Comparison of ENCODE assay signal across 8 cellular contexts in the genomic region with DNA sequence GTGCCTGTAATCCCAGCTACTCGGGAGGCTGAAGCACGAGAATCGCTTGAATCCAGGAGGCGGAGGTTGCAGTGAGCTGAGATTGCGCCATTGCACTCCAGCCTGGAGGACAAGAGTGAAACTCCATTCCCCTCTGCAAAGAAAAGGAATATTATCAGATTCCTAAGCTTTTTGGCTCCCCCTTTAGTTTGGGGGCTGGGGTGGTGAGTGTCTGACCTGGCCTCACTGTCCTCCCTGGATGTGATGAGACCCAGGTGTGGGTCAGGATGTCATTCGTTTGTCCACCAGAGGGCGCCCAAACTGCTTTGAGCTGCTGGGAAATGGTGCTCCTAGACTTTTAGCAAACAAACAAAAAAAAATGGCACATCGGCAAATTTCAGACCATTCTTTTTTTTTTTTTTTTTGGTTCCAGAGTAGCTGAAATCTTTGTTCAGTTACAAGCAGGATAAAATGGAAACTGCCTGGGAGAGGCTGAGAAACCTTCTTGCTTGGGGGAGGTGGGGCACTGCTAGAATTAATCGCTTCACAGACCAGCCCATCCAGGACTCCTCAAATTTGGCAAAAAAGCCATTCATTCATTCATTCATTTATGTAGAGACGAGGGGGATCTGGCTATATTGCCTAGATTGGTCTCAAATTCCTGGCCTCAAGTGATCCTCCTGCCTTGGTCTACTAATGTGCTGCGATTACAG. TPM values are rescaled to one million over a fixed set of nuclear protein-coding genes. Genes with fewer than 3 reads are reported as not detected.
DNase-seq lines count a peak whose midpoint lies in the region; ATAC-seq and TF ChIP-seq lines count a peak whose summit lies in the region.

No MANE protein-coding gene starts in this region.

- intact Hi-C loops in adrenal gland (cut with DNase I) (no loop called here), left ventricle myocardium superior (cut with micrococcal nuclease) (loop anchor here (5.0 kb wide), 1 partner anchor 89 kb away; no protein-coding TSS in a partner anchor), sciatic nerve (cut with DNase I) (no loop called here)

- H3K4me3 Mint-ChIP-seq in T-helper 1 cell treated with Interleukin-12 subunit alpha and Interleukin-12 subunit beta and Interleukin-4 antibody, amounts not matched to agents 30 μg/mL and 1 μg/mL, for 36 hours, result no peak overlapping the region

- peaks cover 0 to 94% of the 10 kb centered on the region in 2 donors for H3K36me3 ChIP-seq in adrenal gland (replicated peaks in 1 of 2)

- peaks cover 2% of the 10 kb centered on the region for H3K4me1 Mint-ChIP-seq in T-helper 1 cell treated with Interleukin-12 subunit alpha and Interleukin-12 subunit beta and Interleukin-4 antibody, amounts not matched to agents 30 μg/mL and 1 μg/mL, for 36 hours (ENCODE audit: low read depth)

- H3K36me3 Mint-ChIP-seq in T-helper 1 cell treated with Interleukin-12 subunit alpha and Interleukin-12 subunit beta and Interleukin-4 antibody, amounts not matched to agents 30 μg/mL and 1 μg/mL, for 36 hours (ENCODE audit: low read depth), result peaks cover 42% of the 10 kb centered on the region

- peak overlapping the region; percentile 34 for H3K27ac Mint-ChIP-seq in T-helper 1 cell treated with Interleukin-12 subunit alpha and Interleukin-12 subunit beta and Interleukin-4 antibody, amounts not matched to agents 30 μg/mL and 1 μg/mL, for 36 hours

- H3K9me3 Mint-ChIP-seq in T-helper 1 cell treated with Interleukin-12 subunit alpha and Interleukin-12 subunit beta and Interleukin-4 antibody, amounts not matched to agents 30 μg/mL and 1 μg/mL, for 36 hours, result no peaks in the 10 kb centered on the region

- no peaks in the 10 kb centered on the region for H3K27me3 ChIP-seq in adrenal gland

- H3K4me1 ChIP-seq in adrenal gland (replicated peaks in 1 of 2), result peaks cover 0 to 7% of the 10 kb centered on the region in 2 donors

- peak overlapping the region in 4 of 5 donors; percentile 13 to 68 (median 40) for H3K27ac ChIP-seq in adrenal gland

- WGBS in adrenal gland, 4 donors, result 43 to 59% (median 52%) methylated on average over 9 to 11 of the region's 11 CpGs

- TF ChIP-seq POLR2A in adrenal gland (IDR thresholded peaks at IDR 0.05), result no peak

- no peak overlapping the region for H3K4me3 ChIP-seq in LNCaP clone FGC (ENCODE audit: low read depth, low read length)
- H3K4me3 ChIP-seq in adrenal gland, result no peak overlapping the region

- ATAC-seq in left ventricle myocardium superior, result peak; percentile 79
- ATAC-seq in sciatic nerve, result peak; percentile 82
- ATAC-seq in GM21529 (IDR thresholded peaks at IDR 0.05; ENCODE audit: unreplicated experiment), result no peak

- TF ChIP-seq CTCF in LNCaP clone FGC (IDR thresholded peaks at IDR 0.05; ENCODE audit: control insufficient read depth, extremely low read depth, insufficient read depth), result peak; percentile 81
- peak; percentile 65 to 83 (median 79) for TF ChIP-seq CTCF in adrenal gland (IDR thresholded peaks at IDR 0.05)

- no peaks in the 10 kb centered on the region for H3K27me3 Mint-ChIP-seq in T-helper 1 cell treated with Interleukin-12 subunit alpha and Interleukin-12 subunit beta and Interleukin-4 antibody, amounts not matched to agents 30 μg/mL and 1 μg/mL, for 36 hours (ENCODE audit: low read depth)

- DNase-seq in DMS79 treated with DMSO at 0.1 percent for 48 hours (lab: John Stamatoyannopoulos, UW), result peak; percentile 66
- no peak for DNase-seq in LNCaP clone FGC (ENCODE audit: low read depth)
- DNase-seq in adrenal gland, result peak; percentile 80 to 95 (median 87)
- DNase-seq in left ventricle myocardium superior, result peak; percentile 88
- DNase-seq in sciatic nerve (ENCODE audit: low spot score), result peak; percentile 90
- DNase-seq in NCI-H526 treated with DMSO at 0.1 percent for 48 hours (lab: John Stamatoyannopoulos, UW), result no peak

- no peaks in the 10 kb centered on the region for H3K9me3 ChIP-seq in adrenal gland (replicated peaks in 1 of 3)

RNA-seq across cellular contexts. Expression of a gene that starts 29.4 kb away (rescaled TPM):
- total RNA-seq in adrenal gland, result 1 to 10 TPM in 7 of 8 donors, under 1 TPM in 1; 0.60 to 7.8 (median 4.2) TPM
- polyA plus RNA-seq in adrenal gland, result 1 to 10 TPM in 2 of 3 donors, under 1 TPM in 1; 0.84 to 9.8 (median 1.7) TPM
- 8.1 TPM for total RNA-seq in left ventricle myocardium superior
- total RNA-seq in sciatic nerve, result 1.3 TPM

RNA-seq across cellular contexts. Expression of a gene that starts 36.9 kb away (rescaled TPM):
- total RNA-seq in adrenal gland (1,000 to 10,000 TPM in 1 of 8 donors, 100 to 1,000 TPM in 5, 10 to 100 TPM in 2; 87.2 to 2,114 (median 204) TPM), left ventricle myocardium superior (8.2 TPM), sciatic nerve (155 TPM)
- polyA plus RNA-seq in adrenal gland, result 100 to 1,000 TPM in 2 of 3 donors, 10 to 100 TPM in 1; 35.4 to 121 (median 105) TPM

Comparison
In these comparisons a context has a peak if more than half of its experiments do, and no peak if none do; other contexts are left out.
1. DNase-seq: peak in DMS79 treated with DMSO at 0.1 percent for 48 hours (single experiment), adrenal gland (7 of 7), left ventricle myocardium superior (single experiment) and sciatic nerve (single experiment); none in LNCaP clone FGC (single experiment) and NCI-H526 treated with DMSO at 0.1 percent for 48 hours (single experiment).